In the genomic region with DNA sequence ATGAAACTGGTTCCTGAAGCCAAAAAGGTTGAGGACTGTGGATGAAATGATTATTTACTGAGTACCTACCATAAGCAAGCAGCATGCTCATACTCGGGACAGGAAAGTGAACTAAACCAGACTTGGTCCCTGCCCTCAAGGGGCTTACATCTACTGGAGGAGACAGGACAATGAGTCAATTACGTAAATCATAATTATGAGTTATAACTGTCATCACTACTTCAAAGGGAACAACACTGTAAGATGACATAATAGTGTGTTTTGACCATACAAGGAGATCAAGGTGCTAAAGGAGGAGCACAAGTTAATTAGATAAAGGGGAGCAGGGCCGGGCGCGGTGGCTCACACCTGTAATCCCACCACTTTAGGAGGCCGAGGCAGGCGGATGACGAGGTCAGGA, we compare ENCODE assay signal across 19 cellular contexts. TPM values are rescaled to one million over a fixed set of nuclear protein-coding genes. Genes with fewer than 3 reads are reported as not detected.
DNase-seq lines count a peak whose midpoint lies in the region; ATAC-seq, FAIRE-seq and TF ChIP-seq lines count a peak whose summit lies in the region.
"Had no signal": no experiment of that assay in that cellular context is flagged by ENCODE, and none has a peak within 500 bp of the region (broad histone marks: within the 10 kb centered on the region; RNA-seq: fewer than 3 reads in every experiment).

No MANE protein-coding gene starts in this region.

- H3K36me3 Mint-ChIP-seq in natural killer cell = no peaks in the 10 kb centered on the region

- H3K4me1 ChIP-seq in HEK293 (ENCODE audit: control insufficient read depth, insufficient read depth, low read length) (peaks cover 6% of the 10 kb centered on the region; the same call in 1 of the 2 replicates), K562 (replicated peaks in 1 of 2; ENCODE audit: control insufficient read depth in 2 of 2, insufficient read depth in 2 of 2, low read length in 2 of 2) (peaks cover 9 to 10% of the 10 kb centered on the region in 2 experiments; a peak in 4 of 5 replicates)

- no peak overlapping the region for H3K4me2 ChIP-seq in K562 (ENCODE audit: insufficient read depth, low read length)

- H3K36me3 ChIP-seq in HEK293 (ENCODE audit: control insufficient read depth in 2 of 2, insufficient read depth in 1 of 2, low read length in 2 of 2) (peaks cover 1 to 8% of the 10 kb centered on the region in 2 experiments; a peak in 2 of 3 replicates), K562 (ENCODE audit: control insufficient read depth, insufficient read depth, low read length) (no peaks in the 10 kb centered on the region)

- TF ChIP-seq POLR2A in K562 (conservative IDR thresholded peaks at IDR 0.05) = no peak

- H3K79me2 ChIP-seq in K562 (ENCODE audit: control insufficient read depth, insufficient read depth, low read length) = peaks cover 15% of the 10 kb centered on the region; the same call in 2 of the 3 replicates

- TF ChIP-seq EP300 in K562 (IDR thresholded peaks at IDR 0.05; ENCODE audit: low read length) = no peak

- H2AFZ ChIP-seq in K562 (ENCODE audit: low read depth, low read length) = no peak overlapping the region

- no peaks in the 10 kb centered on the region for H3K9me3 Mint-ChIP-seq in natural killer cell

- 95% methylated on average over 8 of the region's 8 CpGs for WGBS in K562 (ENCODE audit: insufficient coverage, low coverage, missing lambda C conversion rate)

- H3K9me3 ChIP-seq in HEK293 (ENCODE audit: control insufficient read depth, insufficient read depth, low read depth, low read length) = no peaks in the 10 kb centered on the region
- H3K9me3 ChIP-seq in K562 (replicated peaks; ENCODE audit: control insufficient read depth, insufficient read depth, low read depth, low read length) = no peaks in the 10 kb centered on the region

- DNase-seq in K562 (ENCODE audit: extremely low read depth in 1 of 4, low spot score in 3 of 4) (no peak), natural killer cell (no peak), Right ventricle myocardium superior (no peak), germinal center (ENCODE audit: low spot score) (no peak)
- DNase-seq: ACHN, COR-L47, GF-D8, GOT3, NCI-H1436, NCI-H1930, NCI-H345, NCI-H524 treated with DMSO at 0.1 percent for 48 hours, PC-3 had no signal

- no peak for TF ChIP-seq CTCF in HEK293 (tag by site-specific recombination; IDR thresholded peaks at IDR 0.05)
- no peak for TF ChIP-seq CTCF in K562 (IDR thresholded peaks at IDR 0.05 in 2 of 3, conservative IDR thresholded peaks at IDR 0.05 in 1 of 3; ENCODE audit: insufficient read depth in 2 of 3, low read depth in 1 of 3, low read length in 3 of 3)
- TF ChIP-seq CTCF in natural killer cell (IDR thresholded peaks at IDR 0.05) = no peak

- H3K27me3 ChIP-seq in K562 (ENCODE audit: control insufficient read depth in 2 of 2, insufficient read depth in 2 of 2, low read length in 2 of 2) = no peaks in the 10 kb centered on the region

- no peaks in the 10 kb centered on the region for H3K9me1 ChIP-seq in K562 (ENCODE audit: control insufficient read depth, insufficient read depth, low read length)

- H3K9ac ChIP-seq in K562 (ENCODE audit: insufficient read depth in 1 of 2, low read depth in 2 of 2, low read length in 2 of 2) = no peak overlapping the region

- TF ChIP-seq RAD21 in K562 (CRISPR knock-in tag; conservative IDR thresholded peaks at IDR 0.05 in 1 of 2, IDR thresholded peaks at IDR 0.05 in 1 of 2) = no peak

- POLR2A ChIA-PET in HEK293 (lab: Yijun Ruan, JAX) (interaction anchor here (0.7 kb wide), 1 partner anchor 135 kb away, joined by 4 read pairs; no protein-coding TSS in a partner anchor), K562 (lab: Yijun Ruan, JAX) (no interaction called here)

- H4K20me1 ChIP-seq in K562 (replicated peaks; ENCODE audit: control insufficient read depth, insufficient read depth, low read length) = no peaks in the 10 kb centered on the region

- H3K4me3 ChIP-seq in HEK293 (ENCODE audit: low read depth, low read length) (no peak overlapping the region), K562 (no peak overlapping the region)

- CTCF ChIA-PET in HEK293 (lab: Yijun Ruan, JAX) = interaction anchor here (0.7 to 1.0 kb wide), 2 partner anchors 28 to 550 kb away, joined by 3 read pairs; a partner anchor contains a TSS
- CTCF ChIA-PET in K562 (lab: Yijun Ruan, JAX; ENCODE audit: low intra/inter-chr PET ratio) = no interaction called here

- BruUV-seq in K562 (replicated peaks; lab: Mats Ljungman, UMichigan) = no TSS peak

- no peak for FAIRE-seq in K562 (lab: Jason Lieb, UNC)

- no peak overlapping the region for H3K27ac Mint-ChIP-seq in natural killer cell

- H3K4me1 Mint-ChIP-seq in natural killer cell = peaks cover 5 to 18% of the 10 kb centered on the region in 2 donors

- ATAC-seq in K562 = no peak
- ATAC-seq in natural killer cell = no peak
- ATAC-seq in Right ventricle myocardium superior (ENCODE audit: poor library complexity) = no peak
- ATAC-seq in HG03108 (IDR thresholded peaks at IDR 0.05; ENCODE audit: unreplicated experiment) = no peak
- ATAC-seq in HG03280 (IDR thresholded peaks at IDR 0.05; ENCODE audit: unreplicated experiment) = no peak
- ATAC-seq: HCT116, PC-3 had no signal

- intact Hi-C loops in K562 (cut with micrococcal nuclease) (no loop called here), natural killer cell (cut with micrococcal nuclease) (no loop called here), Right ventricle myocardium superior (cut with DNase I) (no loop called here)

- H3K27ac ChIP-seq in HEK293 (ENCODE audit: extremely low read depth, low read depth, low read length) (no peak overlapping the region), K562 (ENCODE audit: extremely low read depth, low read depth, low read length) (no peak overlapping the region)
- H3K27ac ChIP-seq: C4-2B, RWPE1 had no signal

- peaks cover 0 to 6% of the 10 kb centered on the region in 2 donors for H3K27me3 Mint-ChIP-seq in natural killer cell (ENCODE audit: low read depth in 2 of 2)

- peak overlapping the region; percentile 41 for H3K4me3 Mint-ChIP-seq in natural killer cell

- in situ Hi-C loops in K562 (cut with MboI) = no loop called here

RNA-seq across cellular contexts. Expression of a gene that starts 2.5 kb away (rescaled TPM):
- 9.9 and 17.1 TPM in 2 replicates for total RNA-seq in K562 (2011; cell fraction: chromatin; rRNA removed; ENCODE audit: low replicate concordance)
- total RNA-seq in K562 (2011; cell fraction: nucleolus; rRNA removed) = 4.3 and 6.5 TPM in 2 replicates
- 3.7 and 5.1 TPM in 2 replicates for total RNA-seq in K562 (2011; cell fraction: nucleoplasm; rRNA removed)
- total RNA-seq in K562 (2014; rRNA removed) (0.54 and 0.73 TPM in 2 replicates), K562 (2014; rRNA removed; fragmentation: Illumina TruSeq; extraction: Trizol) (0.80 and 0.91 TPM in 2 replicates), K562 (2015; rRNA removed; fragmentation: Illumina TruSeq; extraction: Trizol) (0.57 and 0.83 TPM in 2 replicates), K562 (2021) (1.2 and 1.4 TPM in 2 replicates), natural killer cell (under 1 TPM; 0.07 to 0.29 (median 0.28) TPM), Right ventricle myocardium superior (0.43 TPM)
- polyA plus RNA-seq in K562 (2011; rRNA removed) (1.5 and 2.2 TPM in 2 replicates), K562 (2014; fragmentation: Illumina TruSeq; extraction: Trizol) (0.55 and 0.64 TPM in 2 replicates), K562 (2014; fragmentation: Nextera tagmentation; extraction: Ambion mirVana) (under 1 TPM; 0.10 to 0.31 TPM), K562 (2014; rRNA removed) (0.89 and 0.94 TPM in 2 replicates)
- 0.39 and 0.75 TPM in 2 replicates for polyA plus RNA-seq in K562 (2011; cell fraction: cytosol; rRNA removed)
- polyA plus RNA-seq in K562 (2011; cell fraction: nucleus; rRNA removed) = 4.7 and 5.3 TPM in 2 replicates
- polyA plus RNA-seq in K562 (2012) = 0.48 and 0.62 TPM in 2 replicates
- polyA minus RNA-seq in K562 (2011; rRNA and poly(A)+ RNA removed) = 0.81 and 1.9 TPM in 2 replicates
- 0.67 and 0.82 TPM in 2 replicates for polyA minus RNA-seq in K562 (2011; cell fraction: cytosol; rRNA and poly(A)+ RNA removed)
- polyA minus RNA-seq in K562 (2011; cell fraction: nucleus; rRNA and poly(A)+ RNA removed) = 3.9 and 6.9 TPM in 2 replicates

RNA-seq across cellular contexts. Expression of a gene that starts 2.7 kb away (rescaled TPM):
- total RNA-seq in K562 (2011; cell fraction: chromatin; rRNA removed; ENCODE audit: low replicate concordance) = 26.3 and 29.9 TPM in 2 replicates
- total RNA-seq in K562 (2011; cell fraction: nucleolus; rRNA removed) = 16.3 and 20.8 TPM in 2 replicates
- 21.4 and 23.0 TPM in 2 replicates for total RNA-seq in K562 (2011; cell fraction: nucleoplasm; rRNA removed)
- total RNA-seq in K562 (2014; rRNA removed) = 7.8 and 8.8 TPM in 2 replicates
- 8.2 and 8.9 TPM in 2 replicates for total RNA-seq in K562 (2014; rRNA removed; fragmentation: Illumina TruSeq; extraction: Trizol)
- total RNA-seq in K562 (2015; rRNA removed; fragmentation: Illumina TruSeq; extraction: Trizol) = 5.4 and 5.7 TPM in 2 replicates
- 7.8 and 8.6 TPM in 2 replicates for total RNA-seq in K562 (2021)
- polyA plus RNA-seq in K562 (2011; rRNA removed) = 17.0 and 18.4 TPM in 2 replicates
- 12.4 and 16.3 TPM in 2 replicates for polyA plus RNA-seq in K562 (2011; cell fraction: cytosol; rRNA removed)
- 15.0 and 16.4 TPM in 2 replicates for polyA plus RNA-seq in K562 (2011; cell fraction: nucleus; rRNA removed)
- 11.5 and 16.0 TPM in 2 replicates for polyA plus RNA-seq in K562 (2012)
- polyA plus RNA-seq in K562 (2014; fragmentation: Illumina TruSeq; extraction: Trizol) = 12.2 and 14.3 TPM in 2 replicates
- 10 to 100 TPM; 15.4 to 19.7 TPM for polyA plus RNA-seq in K562 (2014; fragmentation: Nextera tagmentation; extraction: Ambion mirVana)
- polyA plus RNA-seq in K562 (2014; rRNA removed) = 10.8 and 15.5 TPM in 2 replicates
- 9.4 and 11.2 TPM in 2 replicates for polyA minus RNA-seq in K562 (2011; rRNA and poly(A)+ RNA removed)
- 3.5 and 4.3 TPM in 2 replicates for polyA minus RNA-seq in K562 (2011; cell fraction: cytosol; rRNA and poly(A)+ RNA removed)
- 4.2 and 9.3 TPM in 2 replicates for polyA minus RNA-seq in K562 (2011; cell fraction: nucleus; rRNA and poly(A)+ RNA removed)
- total RNA-seq in natural killer cell = 10 to 100 TPM in 2 of 3 donors, 1 to 10 TPM in 1; 8.2 to 10.9 (median 10.8) TPM
- 38.3 TPM for total RNA-seq in Right ventricle myocardium superior

RNA-seq across cellular contexts. Expression of a gene that starts 28.0 kb away (rescaled TPM):
- total RNA-seq in K562 (2011; cell fraction: chromatin; rRNA removed; ENCODE audit: low replicate concordance) = 7.9 and 9.6 TPM in 2 replicates
- total RNA-seq in K562 (2011; cell fraction: nucleolus; rRNA removed) = 13.2 and 14.2 TPM in 2 replicates
- total RNA-seq in K562 (2011; cell fraction: nucleoplasm; rRNA removed) = 17.9 and 24.1 TPM in 2 replicates
- 73.8 and 92.1 TPM in 2 replicates for total RNA-seq in K562 (2014; rRNA removed)
- 78.6 and 87.9 TPM in 2 replicates for total RNA-seq in K562 (2014; rRNA removed; fragmentation: Illumina TruSeq; extraction: Trizol)
- total RNA-seq in K562 (2015; rRNA removed; fragmentation: Illumina TruSeq; extraction: Trizol) = 76.2 and 82.8 TPM in 2 replicates
- 101 and 108 TPM in 2 replicates for total RNA-seq in K562 (2021)
- polyA plus RNA-seq in K562 (2011; rRNA removed) = 46.9 and 49.6 TPM in 2 replicates
- polyA plus RNA-seq in K562 (2011; cell fraction: cytosol; rRNA removed) = 26.6 and 63.0 TPM in 2 replicates
- 11.8 and 22.9 TPM in 2 replicates for polyA plus RNA-seq in K562 (2011; cell fraction: nucleus; rRNA removed)
- 35.2 and 85.7 TPM in 2 replicates for polyA plus RNA-seq in K562 (2012)
- 97.6 and 101 TPM in 2 replicates for polyA plus RNA-seq in K562 (2014; fragmentation: Illumina TruSeq; extraction: Trizol)
- polyA plus RNA-seq in K562 (2014; fragmentation: Nextera tagmentation; extraction: Ambion mirVana) = 10 to 100 TPM; 25.8 to 36.3 TPM
- 58.3 and 59.8 TPM in 2 replicates for polyA plus RNA-seq in K562 (2014; rRNA removed)
- polyA minus RNA-seq in K562 (2011; rRNA and poly(A)+ RNA removed) = 32.7 and 35.9 TPM in 2 replicates
- 19.9 and 33.9 TPM in 2 replicates for polyA minus RNA-seq in K562 (2011; cell fraction: cytosol; rRNA and poly(A)+ RNA removed)
- 4.8 and 9.8 TPM in 2 replicates for polyA minus RNA-seq in K562 (2011; cell fraction: nucleus; rRNA and poly(A)+ RNA removed)
- total RNA-seq in natural killer cell = 10 to 100 TPM; 45.9 to 50.6 (median 47.5) TPM
- 60.9 TPM for total RNA-seq in Right ventricle myocardium superior

RNA-seq across cellular contexts. Expression of a gene that starts 47.0 kb away (rescaled TPM):
- 36.0 and 46.4 TPM in 2 replicates for total RNA-seq in K562 (2011; cell fraction: chromatin; rRNA removed; ENCODE audit: low replicate concordance)
- 31.5 and 32.4 TPM in 2 replicates for total RNA-seq in K562 (2011; cell fraction: nucleolus; rRNA removed)
- 31.9 and 36.6 TPM in 2 replicates for total RNA-seq in K562 (2011; cell fraction: nucleoplasm; rRNA removed)
- total RNA-seq in K562 (2014; rRNA removed) (28.0 and 33.9 TPM in 2 replicates), K562 (2014; rRNA removed; fragmentation: Illumina TruSeq; extraction: Trizol) (30.0 and 30.4 TPM in 2 replicates), K562 (2015; rRNA removed; fragmentation: Illumina TruSeq; extraction: Trizol) (26.0 and 26.7 TPM in 2 replicates), K562 (2021) (36.7 and 39.1 TPM in 2 replicates), natural killer cell (100 to 1,000 TPM; 123 to 165 (median 128) TPM), Right ventricle myocardium superior (17.2 TPM)
- polyA plus RNA-seq in K562 (2011; rRNA removed) (31.6 and 31.8 TPM in 2 replicates), K562 (2014; fragmentation: Illumina TruSeq; extraction: Trizol) (33.0 and 34.1 TPM in 2 replicates), K562 (2014; fragmentation: Nextera tagmentation; extraction: Ambion mirVana) (1 to 10 TPM; 8.9 to 9.5 TPM), K562 (2014; rRNA removed) (30.4 and 30.7 TPM in 2 replicates)
- 34.7 and 36.9 TPM in 2 replicates for polyA plus RNA-seq in K562 (2011; cell fraction: cytosol; rRNA removed)
- 35.2 and 39.9 TPM in 2 replicates for polyA plus RNA-seq in K562 (2011; cell fraction: nucleus; rRNA removed)
- polyA plus RNA-seq in K562 (2012) = 25.7 and 27.9 TPM in 2 replicates
- 19.3 and 25.4 TPM in 2 replicates for polyA minus RNA-seq in K562 (2011; rRNA and poly(A)+ RNA removed)
- 19.6 and 27.1 TPM in 2 replicates for polyA minus RNA-seq in K562 (2011; cell fraction: cytosol; rRNA and poly(A)+ RNA removed)
- polyA minus RNA-seq in K562 (2011; cell fraction: nucleus; rRNA and poly(A)+ RNA removed) = 9.8 and 16.9 TPM in 2 replicates

RNA-seq across cellular contexts. Expression of a gene that starts 52.0 kb away (rescaled TPM):
- 178 and 289 TPM in 2 replicates for total RNA-seq in K562 (2011; cell fraction: chromatin; rRNA removed; ENCODE audit: low replicate concordance)
- total RNA-seq in K562 (2011; cell fraction: nucleolus; rRNA removed) = 122 and 125 TPM in 2 replicates
- total RNA-seq in K562 (2011; cell fraction: nucleoplasm; rRNA removed) = 108 and 125 TPM in 2 replicates
- total RNA-seq in K562 (2014; rRNA removed) (24.4 and 25.0 TPM in 2 replicates), K562 (2014; rRNA removed; fragmentation: Illumina TruSeq; extraction: Trizol) (14.5 and 17.5 TPM in 2 replicates), K562 (2015; rRNA removed; fragmentation: Illumina TruSeq; extraction: Trizol) (15.9 and 16.0 TPM in 2 replicates), K562 (2021) (43.0 and 53.2 TPM in 2 replicates), natural killer cell (100 to 1,000 TPM; 236 to 259 (median 249) TPM), Right ventricle myocardium superior (30.6 TPM)
- polyA plus RNA-seq in K562 (2011; rRNA removed) (23.3 and 38.4 TPM in 2 replicates), K562 (2014; fragmentation: Illumina TruSeq; extraction: Trizol) (30.6 and 38.6 TPM in 2 replicates), K562 (2014; fragmentation: Nextera tagmentation; extraction: Ambion mirVana) (under 1 TPM; 0.83 to 0.95 TPM), K562 (2014; rRNA removed) (30.9 and 32.6 TPM in 2 replicates)
- 17.9 and 20.7 TPM in 2 replicates for polyA plus RNA-seq in K562 (2011; cell fraction: cytosol; rRNA removed)
- 79.8 and 120 TPM in 2 replicates for polyA plus RNA-seq in K562 (2011; cell fraction: nucleus; rRNA removed)
- polyA plus RNA-seq in K562 (2012) = 22.5 and 29.8 TPM in 2 replicates
- polyA minus RNA-seq in K562 (2011; rRNA and poly(A)+ RNA removed) = 57.9 and 59.7 TPM in 2 replicates
- polyA minus RNA-seq in K562 (2011; cell fraction: cytosol; rRNA and poly(A)+ RNA removed) = 24.3 and 38.6 TPM in 2 replicates
- 57.2 and 62.2 TPM in 2 replicates for polyA minus RNA-seq in K562 (2011; cell fraction: nucleus; rRNA and poly(A)+ RNA removed)
